Comparison of ENCODE assay signal across 8 cellular contexts in the genomic region with DNA sequence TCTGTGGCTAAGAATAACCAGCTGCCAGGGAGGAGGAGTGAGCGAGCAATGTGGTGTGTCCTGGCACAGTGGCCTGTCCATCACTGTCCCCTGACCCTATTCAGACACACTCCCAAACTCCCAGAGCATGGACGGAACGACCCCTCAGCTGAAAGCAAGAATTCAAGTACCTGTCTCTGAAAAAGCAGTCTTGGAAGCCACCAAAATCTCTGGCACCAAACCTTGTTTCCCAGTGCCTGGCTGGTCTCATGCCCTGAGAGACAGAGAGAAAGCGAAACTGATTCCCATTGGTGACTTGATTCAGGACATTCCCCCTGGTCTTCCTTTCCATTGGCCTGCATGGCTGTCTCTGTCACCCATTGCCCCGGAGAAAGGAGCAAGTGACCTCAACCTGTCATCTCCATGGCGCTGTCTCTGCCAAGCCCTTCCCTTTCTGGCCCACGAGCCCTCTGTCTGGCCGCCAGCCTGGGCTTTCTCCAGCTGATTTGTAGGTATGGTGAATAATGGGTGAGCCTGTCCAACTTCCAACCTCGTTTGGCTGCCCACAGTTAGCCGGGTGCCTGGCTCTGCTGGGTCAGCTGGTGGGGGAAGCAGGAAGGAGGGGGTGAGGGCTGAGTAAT. TPM values are rescaled to one million over a fixed set of nuclear protein-coding genes. Genes with fewer than 3 reads are reported as not detected.
DNase-seq lines count a peak whose midpoint lies in the region; ATAC-seq, FAIRE-seq and TF ChIP-seq lines count a peak whose summit lies in the region.

A gene with protein sequence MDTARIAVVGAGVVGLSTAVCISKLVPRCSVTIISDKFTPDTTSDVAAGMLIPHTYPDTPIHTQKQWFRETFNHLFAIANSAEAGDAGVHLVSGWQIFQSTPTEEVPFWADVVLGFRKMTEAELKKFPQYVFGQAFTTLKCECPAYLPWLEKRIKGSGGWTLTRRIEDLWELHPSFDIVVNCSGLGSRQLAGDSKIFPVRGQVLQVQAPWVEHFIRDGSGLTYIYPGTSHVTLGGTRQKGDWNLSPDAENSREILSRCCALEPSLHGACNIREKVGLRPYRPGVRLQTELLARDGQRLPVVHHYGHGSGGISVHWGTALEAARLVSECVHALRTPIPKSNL (minus strand): TSS at position 279 of the 620 bp plus-strand sequence. CDS start 2,113 bp downstream, outside the sequence.

- DNase-seq in AG04450 (ENCODE audit: low read depth, low spot score) (no peak), GM12878 (ENCODE audit: low read depth, low spot score) (no peak), stromal cell of bone marrow (ENCODE audit: low read depth) (peak; percentile 50), NCI-H69 (lab: John Stamatoyannopoulos, UW) (no peak), Caco-2 (no peak)

- POLR2A ChIA-PET in AG04450 (lab: Yijun Ruan, JAX) (no interaction called here), GM12878 (lab: Charles Lee) (no interaction called here), Caco-2 (lab: Charles Lee) (no interaction called here)

- H3K9me3 Mint-ChIP-seq in Caco-2 (ENCODE audit: unreplicated experiment) = no peaks in the 10 kb centered on the region

- peaks cover 25% of the 10 kb centered on the region for H3K4me1 Mint-ChIP-seq in Caco-2 (ENCODE audit: low read depth, unreplicated experiment)

- H3K4me3 ChIP-seq in AG04450 (ENCODE audit: low read depth, low read length) (peak within 1 kb of the TSS; percentile 38), GM12878 (no peak within 1 kb of the TSS), Caco-2 (ENCODE audit: low read depth, low read length) (no peak within 1 kb of the TSS)

- in situ Hi-C loops in GM12878 (cut with MboI) = no loop called here

- H3K36me3 ChIP-seq in GM12878 (ENCODE audit: control insufficient read depth in 2 of 2, insufficient read depth in 2 of 2, low read length in 1 of 2) (no peaks in the 10 kb centered on the region), Caco-2 (ENCODE audit: control insufficient read depth, insufficient read depth, low read length) (no peaks in the 10 kb centered on the region)

- H3K27ac Mint-ChIP-seq in Caco-2 (ENCODE audit: unreplicated experiment) = no peak within 1 kb of the TSS

- RAD21 ChIA-PET in GM12878 (lab: Charles Lee; ENCODE audit: unreplicated experiment) = no interaction called here

- FAIRE-seq in GM12878 (lab: Jason Lieb, UNC) = no peak

- H3K27ac ChIP-seq in AG04450 (ENCODE audit: low read depth, low read length) (no peak within 1 kb of the TSS), GM12878 (ENCODE audit: control insufficient read depth, insufficient read depth) (no peak within 1 kb of the TSS), layer of hippocampus (ENCODE audit: low read depth, low read length) (peak within 1 kb of the TSS; percentile 82)

- TF ChIP-seq RAD21 in Ishikawa (IDR thresholded peaks at IDR 0.05; ENCODE audit: low read depth) (no peak), GM12878 (IDR thresholded peaks at IDR 0.05; ENCODE audit: insufficient read depth, low read depth, low read length) (no peak)

- intact Hi-C loops in GM12878 (cut with micrococcal nuclease; ENCODE audit: unreplicated experiment) = no loop called here
- intact Hi-C loops in Caco-2 (cut with micrococcal nuclease; ENCODE audit: unreplicated experiment) = no loop called here

- TF ChIP-seq POLR2A in GM12878 (IDR thresholded peaks at IDR 0.05; ENCODE audit: low read depth, low read length) = no peak

- peaks cover 17% of the 10 kb centered on the region for H3K27me3 ChIP-seq in AG04450 (ENCODE audit: control insufficient read depth, insufficient read depth, low read length)
- no peaks in the 10 kb centered on the region; a peak in 1 of 4 replicates for H3K27me3 ChIP-seq in GM12878 (replicated peaks in 1 of 2; ENCODE audit: control insufficient read depth in 2 of 2, insufficient read depth in 2 of 2, low read length in 1 of 2)
- H3K27me3 ChIP-seq in layer of hippocampus (ENCODE audit: control insufficient read depth, insufficient read depth, low read length) = no peaks in the 10 kb centered on the region
- no peaks in the 10 kb centered on the region for H3K27me3 ChIP-seq in Caco-2 (replicated peaks; ENCODE audit: control insufficient read depth, insufficient read depth, low read length)

- H3K79me2 ChIP-seq in GM12878 (ENCODE audit: control insufficient read depth, insufficient read depth, low read length) = no peaks in the 10 kb centered on the region

- no peaks in the 10 kb centered on the region for H3K27me3 Mint-ChIP-seq in Caco-2 (ENCODE audit: insufficient read depth, unreplicated experiment)

- SMC1A ChIA-PET in GM12878 (lab: Charles Lee; ENCODE audit: uncharacterized antibody, unreplicated experiment) = interaction anchor here (0.8 kb wide), 1 partner anchor 10 kb away, joined by 3 read pairs; no protein-coding TSS in a partner anchor

- no peak within 1 kb of the TSS for H3K9ac ChIP-seq in GM12878 (ENCODE audit: control insufficient read depth, insufficient read depth, low read length)

- H3K4me2 ChIP-seq in GM12878 (ENCODE audit: control insufficient read depth, insufficient read depth) = peak within 1 kb of the TSS; percentile 15; the same call in 1 of the 2 replicates

- H2AFZ ChIP-seq in GM12878 (ENCODE audit: control insufficient read depth, low read depth, low read length) = no peak within 1 kb of the TSS

- H4K20me1 ChIP-seq in GM12878 (ENCODE audit: control insufficient read depth, insufficient read depth) = no peaks in the 10 kb centered on the region

- ATAC-seq in GM12878 (peak; percentile 72), HG03175 (IDR thresholded peaks at IDR 0.05; ENCODE audit: unreplicated experiment) (no peak)

- H3K4me1 ChIP-seq in GM12878 (ENCODE audit: control insufficient read depth, insufficient read depth, low read length) (no peaks in the 10 kb centered on the region), Caco-2 (peaks cover 18% of the 10 kb centered on the region)

- H3K9me3 ChIP-seq in AG04450 (ENCODE audit: control insufficient read depth, insufficient read depth, low read length) = no peaks in the 10 kb centered on the region
- H3K9me3 ChIP-seq in GM12878 (replicated peaks; ENCODE audit: control insufficient read depth, insufficient read depth, low read length) = no peaks in the 10 kb centered on the region
- H3K9me3 ChIP-seq in Caco-2 = no peaks in the 10 kb centered on the region

- no peaks in the 10 kb centered on the region for H3K36me3 Mint-ChIP-seq in Caco-2 (ENCODE audit: insufficient read depth, unreplicated experiment)

- no peak within 1 kb of the TSS for H3K4me3 Mint-ChIP-seq in Caco-2 (ENCODE audit: unreplicated experiment)

- no TSS peak for BruUV-seq in GM12878 (replicated peaks; lab: Mats Ljungman, UMichigan)
- BruUV-seq in Caco-2 (replicated peaks; lab: Mats Ljungman, UMichigan) = no TSS peak

- TF ChIP-seq EP300 in Ishikawa (IDR thresholded peaks at IDR 0.05; ENCODE audit: borderline replicate concordance) (no peak), GM12878 (IDR thresholded peaks at IDR 0.05; ENCODE audit: borderline replicate concordance in 1 of 2, control insufficient read depth in 1 of 2, low read depth in 2 of 2, low read length in 2 of 2) (no peak)

- WGBS in GM12878 (ENCODE audit: insufficient coverage, insufficient replicate concordance, low lambda C conversion rate, missing lambda C conversion rate) = 4% methylated on average over 10 of the region's 10 CpGs

- CTCF ChIA-PET in AG04450 (lab: Charles Lee) = interaction anchor here (1.9 kb wide), 1 partner anchor 376 kb away, joined by 6 read pairs; no protein-coding TSS in a partner anchor
- CTCF ChIA-PET in GM12878 (lab: Yijun Ruan, JAX) = interaction anchor here (0.8 kb wide), 1 partner anchor 24 kb away, joined by 3 read pairs; no protein-coding TSS in a partner anchor
- CTCF ChIA-PET in Caco-2 (lab: Charles Lee) = no interaction called here

- TF ChIP-seq CTCF in AG04450 (IDR thresholded peaks at IDR 0.05; ENCODE audit: low read depth, low read length) (no peak), GM12878 (IDR thresholded peaks at IDR 0.05 in 2 of 3, conservative IDR thresholded peaks at IDR 0.05 in 1 of 3; ENCODE audit: control insufficient read depth in 2 of 3, extremely low read depth in 1 of 3, insufficient read depth in 1 of 3, low read depth in 3 of 3, low read length in 3 of 3) (no peak), Caco-2 (IDR thresholded peaks at IDR 0.05; ENCODE audit: insufficient read depth in 1 of 2, low read depth in 1 of 2, low read length in 1 of 2, severe bottlenecking in 1 of 2, unreplicated experiment in 1 of 2) (no peak)

TF ChIP-seq in Ishikawa, 13 proteins besides CTCF, POLR2A, EP300 and RAD21 (continues in another document):
- TF ChIP-seq EGR1 (IDR thresholded peaks at IDR 0.05) (no peak), CREB1 (IDR thresholded peaks at IDR 0.05; ENCODE audit: low read depth) (no peak)

TF ChIP-seq in GM12878, 131 proteins besides CTCF, POLR2A, EP300 and RAD21:
- TF ChIP-seq, protein P1, sequence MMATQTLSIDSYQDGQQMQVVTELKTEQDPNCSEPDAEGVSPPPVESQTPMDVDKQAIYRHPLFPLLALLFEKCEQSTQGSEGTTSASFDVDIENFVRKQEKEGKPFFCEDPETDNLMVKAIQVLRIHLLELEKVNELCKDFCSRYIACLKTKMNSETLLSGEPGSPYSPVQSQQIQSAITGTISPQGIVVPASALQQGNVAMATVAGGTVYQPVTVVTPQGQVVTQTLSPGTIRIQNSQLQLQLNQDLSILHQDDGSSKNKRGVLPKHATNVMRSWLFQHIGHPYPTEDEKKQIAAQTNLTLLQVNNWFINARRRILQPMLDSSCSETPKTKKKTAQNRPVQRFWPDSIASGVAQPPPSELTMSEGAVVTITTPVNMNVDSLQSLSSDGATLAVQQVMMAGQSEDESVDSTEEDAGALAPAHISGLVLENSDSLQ (IDR thresholded peaks at IDR 0.05) = peak; percentile 57; the same call in 1 of the 2 replicates
- no peak for TF ChIP-seq MTA2 (IDR thresholded peaks at IDR 0.05; ENCODE audit: low read depth)

RNA-seq across cellular contexts. Expression of the gene that starts here (rescaled TPM):
- polyA plus RNA-seq in AG04450 (2011; rRNA removed) (0.67 and 0.68 TPM in 2 replicates), GM12878 (2011; rRNA removed) (0.14 and 0.24 TPM in 2 replicates), GM12878 (2014; fragmentation: Illumina TruSeq; extraction: Trizol) (0.04 TPM in 1 of 2 replicates, not detected in the other), GM12878 (2014; fragmentation: Nextera tagmentation; extraction: Ambion mirVana) (not detected), GM12878 (2014; rRNA removed) (0.05 TPM in 1 of 2 replicates, not detected in the other), GM12878 (2016; fragmentation: Nextera tagmentation; extraction: Ambion mirVana) (not detected)
- polyA minus RNA-seq in AG04450 (2011; rRNA and poly(A)+ RNA removed) = 0.39 and 0.55 TPM in 2 replicates
- not detected in 2 replicates for total RNA-seq in GM12878 (2013; cell fraction: nucleolus; rRNA removed)
- total RNA-seq in GM12878 (2014; rRNA removed) (not detected in 2 replicates), GM12878 (2014; rRNA removed; fragmentation: Illumina TruSeq; extraction: Trizol) (not detected in 2 replicates), GM12878 (2021) (0.13 TPM in 1 of 2 replicates, not detected in the other), Caco-2 (2022) (not detected in 2 replicates)
- polyA plus RNA-seq in GM12878 (2011; ENCODE audit: low read depth) = not detected
- 0.07 and 0.20 TPM in 2 replicates for polyA plus RNA-seq in GM12878 (2011; cell fraction: cytosol; rRNA removed)
- polyA plus RNA-seq in GM12878 (2011; cell fraction: nucleus; rRNA removed) = 0.24 TPM in 1 of 2 replicates, not detected in the other
- not detected in 2 replicates for polyA plus RNA-seq in GM12878 (2012)
- polyA minus RNA-seq in GM12878 (2011; rRNA and poly(A)+ RNA removed) = 0.10 and 0.15 TPM in 2 replicates
- polyA minus RNA-seq in GM12878 (2011; cell fraction: cytosol; rRNA and poly(A)+ RNA removed) = not detected in 2 replicates
- polyA minus RNA-seq in GM12878 (2011; cell fraction: nucleus; rRNA and poly(A)+ RNA removed) = not detected in 2 replicates

Comparison
In these comparisons a context has a peak if more than half of its experiments do, and no peak if none do; other contexts are left out.
1. Peak in ATAC-seq and H3K4me2 ChIP-seq in GM12878; RNA of the gene not detected or under 1 TPM.